Comparison of ENCODE assay signal across 8 cellular contexts in the genomic region with DNA sequence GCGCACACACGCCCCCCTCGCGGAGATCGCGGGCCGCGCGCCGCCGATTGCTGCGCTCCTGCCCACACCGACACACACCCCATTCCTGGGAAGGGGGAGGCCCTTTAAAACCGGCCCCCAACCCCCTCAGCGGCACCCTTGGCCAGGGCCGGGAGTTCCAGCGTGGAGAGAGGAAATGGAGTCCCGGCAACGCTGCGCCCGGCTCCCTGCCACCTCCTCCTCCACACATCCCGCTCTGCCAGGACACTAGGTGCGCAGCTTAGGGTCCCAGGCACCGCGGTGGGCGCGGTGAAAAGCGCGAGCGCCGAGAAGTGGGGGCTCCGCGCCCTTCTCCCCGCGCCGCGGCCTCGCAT. TPM values are rescaled to one million over a fixed set of nuclear protein-coding genes. Genes with fewer than 3 reads are reported as not detected.
DNase-seq lines count a peak whose midpoint lies in the region; ATAC-seq and TF ChIP-seq lines count a peak whose summit lies in the region.

No MANE protein-coding gene starts in this region.

- H3K27me3 Mint-ChIP-seq in osteocyte (ENCODE audit: unreplicated experiment), result no peaks in the 10 kb centered on the region

- H3K36me3 ChIP-seq in RWPE2 (ENCODE audit: low read depth) (no peaks in the 10 kb centered on the region), esophagus squamous epithelium (no peaks in the 10 kb centered on the region)

- TF ChIP-seq POLR2A in esophagus squamous epithelium (IDR thresholded peaks at IDR 0.05), result no peak

- TF ChIP-seq CTCF in HFF-Myc (IDR thresholded peaks at IDR 0.05; ENCODE audit: low read depth, low read length, missing control alignments) (no peak), RWPE2 (IDR thresholded peaks at IDR 0.05; ENCODE audit: poor library complexity, severe bottlenecking) (no peak), esophagus squamous epithelium (IDR thresholded peaks at IDR 0.05) (no peak), osteocyte (IDR thresholded peaks at IDR 0.05) (no peak), GM10248 (IDR thresholded peaks at IDR 0.05; ENCODE audit: control extremely low read depth, extremely low read depth, low read depth, missing control alignments) (no peak)

- 0% methylated on average over 3 of the region's 38 CpGs; no CpG with 5 or more reads in 1 of the 2 donors for WGBS in esophagus squamous epithelium, 2 donors

- H3K4me1 Mint-ChIP-seq in osteocyte (ENCODE audit: unreplicated experiment), result peaks cover 36% of the 10 kb centered on the region

- H3K27ac ChIP-seq in RWPE2 (ENCODE audit: poor library complexity, severe bottlenecking) (peak overlapping the region; percentile 87), esophagus squamous epithelium (peak overlapping the region; percentile 96 to 100 (median 100))

- POLR2A ChIA-PET in GM10248 (lab: Yijun Ruan, JAX), result interaction anchor here (1.2 kb wide), 1 partner anchor 83 kb away, joined by 3 read pairs; no protein-coding TSS in a partner anchor

- DNase-seq in NCI-H146 (lab: John Stamatoyannopoulos, UW), result peak; percentile 45
- DNase-seq in NCI-H146 treated with DMSO at 0.1 percent for 48 hours (lab: John Stamatoyannopoulos, UW; ENCODE audit: unreplicated experiment), result no peak
- no peak for DNase-seq in HFF-Myc (ENCODE audit: extremely low read depth, low read depth)
- DNase-seq in RWPE2 (ENCODE audit: low spot score), result no peak
- DNase-seq in esophagus squamous epithelium (lab: John Stamatoyannopoulos, UW), result no peak
- no peak for DNase-seq in osteocyte (ENCODE audit: extremely low spot score, unreplicated experiment)
- no peak for DNase-seq in iPS-NIHi7 (ENCODE audit: extremely low spot score)
- no peak for DNase-seq in GM10248 (ENCODE audit: extremely low spot score)

- H3K9me3 ChIP-seq in RWPE2 (ENCODE audit: severe bottlenecking), result no peaks in the 10 kb centered on the region
- H3K9me3 ChIP-seq in esophagus squamous epithelium, result no peaks in the 10 kb centered on the region

- H3K4me3 Mint-ChIP-seq in osteocyte (ENCODE audit: unreplicated experiment), result peak overlapping the region; percentile 86

- peak overlapping the region; percentile 92 for H3K4me3 ChIP-seq in HFF-Myc (replicated peaks; ENCODE audit: low read depth, low read length)
- peak overlapping the region; percentile 79 for H3K4me3 ChIP-seq in RWPE2 (ENCODE audit: severe bottlenecking)
- peak overlapping the region; percentile 80 to 100 (median 99) for H3K4me3 ChIP-seq in esophagus squamous epithelium

- peak; percentile 10 for ATAC-seq in RWPE2 (ENCODE audit: low read depth)

- H3K27me3 ChIP-seq in RWPE2 (ENCODE audit: insufficient read depth, poor library complexity, severe bottlenecking) (no peaks in the 10 kb centered on the region), esophagus squamous epithelium (no peaks in the 10 kb centered on the region)

- intact Hi-C loops in esophagus squamous epithelium (cut with DNase I), result no loop called here

- H3K4me1 ChIP-seq in RWPE2 (ENCODE audit: insufficient read depth, poor library complexity, severe bottlenecking), result peaks cover 38% of the 10 kb centered on the region
- peaks cover 28 to 80% (median 51%) of the 10 kb centered on the region in 3 donors for H3K4me1 ChIP-seq in esophagus squamous epithelium

- peak overlapping the region; percentile 83 for H3K27ac Mint-ChIP-seq in osteocyte (ENCODE audit: unreplicated experiment)

- no peaks in the 10 kb centered on the region for H3K9me3 Mint-ChIP-seq in osteocyte (ENCODE audit: unreplicated experiment)

- CTCF ChIA-PET in GM10248 (lab: Yijun Ruan, JAX), result interaction anchor here (1.0 to 3.9 kb wide), 11 partner anchors 8 to 79 kb away, joined by 3 to 13 read pairs (median 5); a partner anchor contains a TSS

- H3K36me3 Mint-ChIP-seq in osteocyte (ENCODE audit: unreplicated experiment), result no peaks in the 10 kb centered on the region

RNA-seq across cellular contexts. Expression of gene CDC42EP4, which starts 0.4 kb away (rescaled TPM):
- 10 to 100 TPM; 45.1 to 63.9 (median 52.9) TPM for total RNA-seq in esophagus squamous epithelium
- total RNA-seq in osteocyte, result 32.0 and 32.7 TPM in 2 replicates

RNA-seq across cellular contexts. Expression of gene CPSF4L, which starts 49.7 kb away (rescaled TPM):
- not detected for total RNA-seq in esophagus squamous epithelium
- total RNA-seq in osteocyte, result not detected in 2 replicates
